In genomic region chr21:27423906-27424595, GRCh38 we compare ENCODE assay signal across 14 cellular contexts.
DNase-seq lines count a peak whose midpoint lies in the region; ATAC-seq and TF ChIP-seq lines count a peak whose summit lies in the region.
"Had no signal": no experiment of that assay in that cellular context is flagged by ENCODE, and none has a peak within 500 bp of the region (broad histone marks: within the 10 kb centered on the region; RNA-seq: fewer than 3 reads in every experiment).

No MANE protein-coding gene starts in this region.

- peak overlapping the region; percentile 82 for H2BK20ac ChIP-seq in IMR-90 (ENCODE audit: low read depth, low read length)

- TF ChIP-seq POLR2A in IMR-90 (IDR thresholded peaks at IDR 0.05; ENCODE audit: low read depth, low read length): no peak

- no TSS peak for BruUV-seq in IMR-90 (replicated peaks; lab: Mats Ljungman, UMichigan)

- peak overlapping the region; percentile 80 for H2BK5ac ChIP-seq in IMR-90 (ENCODE audit: low read depth, low read length, poor library complexity, severe bottlenecking)

- H3K9me3 Mint-ChIP-seq in activated naive CD4-positive, alpha-beta T cell treated with anti-CD3 and anti-CD28 coated beads, Interleukin-2, amount 10 ng/mL, durations not matched to agents 7 days and 5 days: peaks cover 3% of the 10 kb centered on the region

- H3K4me1 ChIP-seq in IMR-90 (ENCODE audit: control insufficient read depth, insufficient read depth, low read length): peaks cover 13% of the 10 kb centered on the region; the same call in 1 of the 2 replicates

- H3K4ac ChIP-seq in IMR-90 (ENCODE audit: low read depth, low read length): peak overlapping the region; percentile 89

- H2AK5ac ChIP-seq in IMR-90 (ENCODE audit: low read depth, low read length): peak overlapping the region; percentile 52

- no peaks in the 10 kb centered on the region for H3K79me1 ChIP-seq in IMR-90 (ENCODE audit: low read depth in 1 of 2, low read length in 2 of 2)

- peak overlapping the region; percentile 81 for H3K23ac ChIP-seq in IMR-90 (ENCODE audit: low read depth, low read length)

- H2BK120ac ChIP-seq in IMR-90 (ENCODE audit: low read depth, low read length): peak overlapping the region; percentile 78

- intact Hi-C loops in IMR-90 (cut with micrococcal nuclease): loop anchor here (2.0 kb wide), 1 partner anchor 277 kb away; no protein-coding TSS in a partner anchor

- H3K4me1 Mint-ChIP-seq in activated naive CD4-positive, alpha-beta T cell treated with anti-CD3 and anti-CD28 coated beads, Interleukin-2, amount 10 ng/mL, durations not matched to agents 7 days and 5 days: no peaks in the 10 kb centered on the region
- H3K4me1 Mint-ChIP-seq: naive thymus-derived CD4-positive, alpha-beta T cell had no signal

- CTCF ChIA-PET in IMR-90 (lab: Yijun Ruan, JAX): no interaction called here
- CTCF ChIA-PET in activated naive CD4-positive, alpha-beta T cell treated with anti-CD3 and anti-CD28 coated beads, Interleukin-2, amount 10 ng/mL, durations not matched to agents 7 days and 5 days (lab: Charles Lee): no interaction called here

- no peaks in the 10 kb centered on the region for H4K20me1 ChIP-seq in IMR-90 (ENCODE audit: insufficient read depth, low read length)

- no peaks in the 10 kb centered on the region for H3K36me3 ChIP-seq in IMR-90 (ENCODE audit: control insufficient read depth, insufficient read depth, low read length)
- H3K36me3 ChIP-seq in kidney epithelial cell (ENCODE audit: control insufficient read depth, insufficient read depth, low read length): no peaks in the 10 kb centered on the region
- H3K36me3 ChIP-seq: gastrocnemius medialis had no signal

- peak overlapping the region; percentile 94 for H3K14ac ChIP-seq in IMR-90 (replicated peaks; ENCODE audit: low read depth, low read length)

- no peak overlapping the region for H3K4me3 Mint-ChIP-seq in activated naive CD4-positive, alpha-beta T cell treated with anti-CD3 and anti-CD28 coated beads, Interleukin-2, amount 10 ng/mL, durations not matched to agents 7 days and 5 days
- H3K4me3 Mint-ChIP-seq: naive thymus-derived CD4-positive, alpha-beta T cell had no signal

- H3K27ac Mint-ChIP-seq in activated naive CD4-positive, alpha-beta T cell treated with anti-CD3 and anti-CD28 coated beads, Interleukin-2, amount 10 ng/mL, durations not matched to agents 7 days and 5 days: no peak overlapping the region

- peak overlapping the region; percentile 90; the same call in 1 of the 2 replicates for H4K5ac ChIP-seq in IMR-90 (ENCODE audit: low read depth, low read length)

- TF ChIP-seq RAD21 in IMR-90 (IDR thresholded peaks at IDR 0.05; ENCODE audit: low read length): no peak

- DNase-seq in A172 (ENCODE audit: low spot score) (peak; percentile 51), IMR-90 (peak; percentile 69), epithelial cell of prostate (ENCODE audit: low read depth, low spot score) (no peak), kidney epithelial cell (ENCODE audit: low read depth) (peak; percentile 68), NCI-H2081 (lab: John Stamatoyannopoulos, UW) (no peak)
- DNase-seq in activated naive CD4-positive, alpha-beta T cell treated with anti-CD3 and anti-CD28 coated beads, Interleukin-2, amount 10 ng/mL, durations not matched to agents 7 days and 5 days: no peak
- DNase-seq: amygdala; gastrocnemius medialis; Karpas-422; naive thymus-derived CD4-positive, alpha-beta T cell; SK-N-SH; stimulated activated naive CD4-positive, alpha-beta T cell treated with Interleukin-2 at 50 U/mL for 16 hours had no signal

- TF ChIP-seq CTCF in IMR-90 (conservative IDR thresholded peaks at IDR 0.05; ENCODE audit: low read depth, low read length) (no peak), kidney epithelial cell (IDR thresholded peaks at IDR 0.05; ENCODE audit: insufficient read depth, low read length, poor library complexity, severe bottlenecking) (no peak)

- peak overlapping the region; percentile 81 for H4K91ac ChIP-seq in IMR-90 (ENCODE audit: insufficient read depth, low read depth, low read length)

- H3K18ac ChIP-seq in IMR-90 (ENCODE audit: low read depth, low read length): peak overlapping the region; percentile 87

- peak overlapping the region; percentile 47; the same call in 1 of the 2 replicates for H3K56ac ChIP-seq in IMR-90 (ENCODE audit: extremely low read depth, insufficient read depth, low read length)

- no peaks in the 10 kb centered on the region for H3K27me3 Mint-ChIP-seq in activated naive CD4-positive, alpha-beta T cell treated with anti-CD3 and anti-CD28 coated beads, Interleukin-2, amount 10 ng/mL, durations not matched to agents 7 days and 5 days
- H3K27me3 Mint-ChIP-seq: naive thymus-derived CD4-positive, alpha-beta T cell had no signal

- peak overlapping the region; percentile 46 for H2AFZ ChIP-seq in IMR-90 (replicated peaks; ENCODE audit: low read length, poor library complexity)

- no peaks in the 10 kb centered on the region for H3K36me3 Mint-ChIP-seq in activated naive CD4-positive, alpha-beta T cell treated with anti-CD3 and anti-CD28 coated beads, Interleukin-2, amount 10 ng/mL, durations not matched to agents 7 days and 5 days
- H3K36me3 Mint-ChIP-seq: naive thymus-derived CD4-positive, alpha-beta T cell had no signal

- peak overlapping the region; percentile 61; the same call in 2 of the 3 replicates for H2BK15ac ChIP-seq in IMR-90 (ENCODE audit: low read depth, low read length)

- H3K9ac ChIP-seq in IMR-90 (ENCODE audit: low read depth, low read length): no peak overlapping the region
- H3K9ac ChIP-seq: SK-N-SH had no signal

- no peaks in the 10 kb centered on the region for H3K9me3 ChIP-seq in IMR-90 (ENCODE audit: control insufficient read depth, insufficient read depth, low read length)
- H3K9me3 ChIP-seq: gastrocnemius medialis, SK-N-SH had no signal

- peak; percentile 30; the same call in 1 of the 2 replicates for ATAC-seq in IMR-90 (ENCODE audit: low read depth)
- no peak for ATAC-seq in GM21619 (IDR thresholded peaks at IDR 0.05; ENCODE audit: unreplicated experiment)
- no peak for ATAC-seq in HG03342 (IDR thresholded peaks at IDR 0.05; ENCODE audit: unreplicated experiment)
- ATAC-seq: naive thymus-derived CD4-positive, alpha-beta T cell had no signal

- dilution Hi-C loops in IMR-90 (cut with HindIII; ENCODE audit: low sequenced_read_pairs, unreplicated experiment): no loop called here

- H2AK9ac ChIP-seq in IMR-90 (replicated peaks; ENCODE audit: low read depth, low read length, poor library complexity): peak overlapping the region; percentile 61

- H3K27me3 ChIP-seq in IMR-90 (ENCODE audit: control insufficient read depth, insufficient read depth, low read length) (no peaks in the 10 kb centered on the region), kidney epithelial cell (ENCODE audit: control insufficient read depth, insufficient read depth, low read length) (no peaks in the 10 kb centered on the region)
- H3K27me3 ChIP-seq: gastrocnemius medialis had no signal

- H3K9me1 ChIP-seq in IMR-90 (ENCODE audit: insufficient read depth, low read length): peaks cover 7% of the 10 kb centered on the region

- no CpG with 5 or more reads among the region's 4 CpGs for WGBS in IMR-90 (ENCODE audit: extremely low coverage in 2 of 2, insufficient read length in 1 of 2), 2 experiments

- no peak overlapping the region; the same call in 1 of the 2 replicates for H3K27ac ChIP-seq in IMR-90 (ENCODE audit: insufficient read depth, low read length)
- H3K27ac ChIP-seq in epithelial cell of prostate: peak overlapping the region; percentile 50

- H4K8ac ChIP-seq in IMR-90 (ENCODE audit: low read depth in 2 of 2, low read length in 2 of 2): peak overlapping the region in 1 of 2 experiments; percentile 64; a peak in 3 of 4 replicates

- H3K4me2 ChIP-seq in IMR-90 (ENCODE audit: low read depth, low read length): no peak overlapping the region
- H3K4me2 ChIP-seq: SK-N-SH had no signal

- in situ Hi-C loops in IMR-90 (cut with MboI; ENCODE audit: low sequenced_read_pairs): no loop called here

- POLR2A ChIA-PET in IMR-90 (lab: Charles Lee; ENCODE audit: unreplicated experiment): no interaction called here

- H3K4me3 ChIP-seq in IMR-90 (ENCODE audit: insufficient read depth, low read depth, low read length): no peak overlapping the region
- no peak overlapping the region for H3K4me3 ChIP-seq in kidney epithelial cell (ENCODE audit: low read depth, low read length)
- H3K4me3 ChIP-seq: gastrocnemius medialis had no signal

TF ChIP-seq in IMR-90, 13 proteins besides CTCF, POLR2A, EP300 and RAD21:
- TF ChIP-seq SMC3 (IDR thresholded peaks at IDR 0.05; ENCODE audit: low read depth, low read length) (no peak), CEBPB (IDR thresholded peaks at IDR 0.05; ENCODE audit: low read depth, low read length) (peak; percentile 35; the same call in 1 of the 2 replicates), MAZ (IDR thresholded peaks at IDR 0.05; ENCODE audit: borderline replicate concordance, low read depth, low read length) (no peak), MAFK (IDR thresholded peaks at IDR 0.05; ENCODE audit: low read depth, low read length) (no peak)
- TF ChIP-seq, protein P1, sequence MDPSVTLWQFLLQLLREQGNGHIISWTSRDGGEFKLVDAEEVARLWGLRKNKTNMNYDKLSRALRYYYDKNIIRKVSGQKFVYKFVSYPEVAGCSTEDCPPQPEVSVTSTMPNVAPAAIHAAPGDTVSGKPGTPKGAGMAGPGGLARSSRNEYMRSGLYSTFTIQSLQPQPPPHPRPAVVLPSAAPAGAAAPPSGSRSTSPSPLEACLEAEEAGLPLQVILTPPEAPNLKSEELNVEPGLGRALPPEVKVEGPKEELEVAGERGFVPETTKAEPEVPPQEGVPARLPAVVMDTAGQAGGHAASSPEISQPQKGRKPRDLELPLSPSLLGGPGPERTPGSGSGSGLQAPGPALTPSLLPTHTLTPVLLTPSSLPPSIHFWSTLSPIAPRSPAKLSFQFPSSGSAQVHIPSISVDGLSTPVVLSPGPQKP (IDR thresholded peaks at IDR 0.05; ENCODE audit: borderline replicate concordance, low read depth, low read length): no peak

Comparison
In these comparisons a context has a peak if more than half of its experiments do, and no peak if none do; other contexts are left out.
1. DNase-seq: peak in A172 (single experiment), IMR-90 (single experiment) and kidney epithelial cell (single experiment); none in epithelial cell of prostate (single experiment), NCI-H2081 (0 of 2) and activated naive CD4-positive, alpha-beta T cell treated with anti-CD3 and anti-CD28 coated beads, Interleukin-2, amount 10 ng/mL, durations not matched to agents 7 days and 5 days (single experiment).